8 cellular contexts compared by ENCODE assay signal in the genomic region with DNA sequence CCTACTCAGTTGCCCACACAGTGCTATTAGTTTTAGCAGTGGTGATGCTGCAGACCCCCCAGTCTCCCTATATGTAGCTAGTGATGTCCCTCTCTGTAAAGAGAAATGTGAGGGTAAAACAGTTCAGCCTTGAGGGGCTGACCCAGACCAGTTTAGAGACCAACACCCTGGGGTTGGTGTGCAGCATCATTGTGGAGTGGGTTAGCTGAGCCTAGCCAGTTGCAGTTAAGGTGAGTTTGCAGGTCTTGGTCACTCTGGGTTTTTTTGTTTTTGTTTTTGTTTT. TPM values are rescaled to one million over a fixed set of nuclear protein-coding genes. Genes with fewer than 3 reads are reported as not detected.
DNase-seq lines count a peak whose midpoint lies in the region; ATAC-seq and TF ChIP-seq lines count a peak whose summit lies in the region.

No MANE protein-coding gene starts in this region.

- H3K9me3 Mint-ChIP-seq in activated naive CD4-positive, alpha-beta T cell treated with anti-CD3 and anti-CD28 coated beads, Interleukin-2, amount 10 ng/mL, durations not matched to agents 7 days and 5 days, result no peaks in the 10 kb centered on the region
- H3K9me3 Mint-ChIP-seq in MCF 10A (ENCODE audit: unreplicated experiment), result no peaks in the 10 kb centered on the region

- intact Hi-C loops in MCF 10A (cut with micrococcal nuclease) (no loop called here), sciatic nerve (cut with DNase I) (no loop called here)

- peaks cover 8% of the 10 kb centered on the region for H3K79me1 ChIP-seq in mesendoderm (ENCODE audit: low read length)

- H2BK15ac ChIP-seq in mesendoderm (replicated peaks; ENCODE audit: low read depth), result no peak overlapping the region

- H3K4me1 Mint-ChIP-seq in activated naive CD4-positive, alpha-beta T cell treated with anti-CD3 and anti-CD28 coated beads, Interleukin-2, amount 10 ng/mL, durations not matched to agents 7 days and 5 days, result peaks cover 77% of the 10 kb centered on the region
- peaks cover 30% of the 10 kb centered on the region for H3K4me1 Mint-ChIP-seq in MCF 10A (ENCODE audit: insufficient read depth, unreplicated experiment)

- peaks cover 6% of the 10 kb centered on the region for H3K4me1 ChIP-seq in mesendoderm (ENCODE audit: control insufficient read depth, low read depth, low read length)
- H3K4me1 ChIP-seq in urinary bladder (ENCODE audit: insufficient read depth), result no peaks in the 10 kb centered on the region

- H3K36me3 ChIP-seq in mesendoderm (ENCODE audit: control insufficient read depth, insufficient read depth, low read length) (peaks cover 17% of the 10 kb centered on the region), urinary bladder (ENCODE audit: insufficient read depth) (no peaks in the 10 kb centered on the region)

- no peaks in the 10 kb centered on the region for H3K27me3 ChIP-seq in mesendoderm (ENCODE audit: insufficient read depth, low read length, poor library complexity)

- no peak overlapping the region for H4K8ac ChIP-seq in mesendoderm (ENCODE audit: low read depth, low read length)

- no peak overlapping the region for H2BK120ac ChIP-seq in mesendoderm (ENCODE audit: low read depth, low read length)

- H3K36me3 Mint-ChIP-seq in activated naive CD4-positive, alpha-beta T cell treated with anti-CD3 and anti-CD28 coated beads, Interleukin-2, amount 10 ng/mL, durations not matched to agents 7 days and 5 days, result peaks cover 63% of the 10 kb centered on the region
- H3K36me3 Mint-ChIP-seq in MCF 10A (ENCODE audit: insufficient read depth, unreplicated experiment), result peaks cover 72% of the 10 kb centered on the region

- DNase-seq in activated naive CD4-positive, alpha-beta T cell treated with anti-CD3 and anti-CD28 coated beads, Interleukin-2, amount 10 ng/mL, durations not matched to agents 7 days and 5 days, result peak; percentile 11
- no peak for DNase-seq in activated naive CD4-positive, alpha-beta T cell treated with anti-CD3 and anti-CD28 coated beads, Interleukin-2, amount 50 U/mL, for 16 hours
- DNase-seq in MCF 10A (ENCODE audit: unreplicated experiment) (no peak), mesendoderm (no peak), sciatic nerve (ENCODE audit: low spot score) (no peak), NCI-H748 (lab: John Stamatoyannopoulos, UW; ENCODE audit: unreplicated experiment) (no peak)

- peak overlapping the region; percentile 91 for H3K4me3 Mint-ChIP-seq in activated naive CD4-positive, alpha-beta T cell treated with anti-CD3 and anti-CD28 coated beads, Interleukin-2, amount 10 ng/mL, durations not matched to agents 7 days and 5 days
- H3K4me3 Mint-ChIP-seq in MCF 10A (ENCODE audit: unreplicated experiment), result peak overlapping the region; percentile 99

- H3K79me2 ChIP-seq in mesendoderm (ENCODE audit: control insufficient read depth, insufficient read depth, low read length), result peaks cover 34% of the 10 kb centered on the region

- CTCF ChIA-PET in activated naive CD4-positive, alpha-beta T cell treated with anti-CD3 and anti-CD28 coated beads, Interleukin-2, amount 10 ng/mL, durations not matched to agents 7 days and 5 days (lab: Charles Lee), result interaction anchor here (1.3 to 2.4 kb wide), 4 partner anchors 23 to 149 kb away, joined by 3 to 15 read pairs (median 8); partner anchors contain the start of gene RGL2
- CTCF ChIA-PET in MCF 10A (lab: Yijun Ruan, JAX), result interaction anchor here (0.7 to 2.9 kb wide), 4 partner anchors 12 to 191 kb away, joined by 3 to 18 read pairs (median 3); partner anchors contain the start of genes PFDN6 and WDR46

- no TSS peak for BruUV-seq in MCF 10A (replicated peaks; lab: Mats Ljungman, UMichigan)

- H3K27ac ChIP-seq in mesendoderm (ENCODE audit: low read depth, low read length) (peak overlapping the region; percentile 94), urinary bladder (ENCODE audit: low read depth) (peak overlapping the region; percentile 87)

- H3K9ac ChIP-seq in mesendoderm (ENCODE audit: low read length), result peak overlapping the region; percentile 100

- POLR2A ChIA-PET in MCF 10A (lab: Yijun Ruan, JAX), result interaction anchor here (0.6 to 5.6 kb wide), 14 partner anchors 12 to 1536 kb away, joined by 3 to 73 read pairs (median 8); partner anchors contain the start of genes MSH5, PFDN6, RGL2 and RING1

- no peak for TF ChIP-seq CTCF in MCF 10A (IDR thresholded peaks at IDR 0.05; ENCODE audit: unreplicated experiment)

- peak overlapping the region; percentile 94 for H3K56ac ChIP-seq in mesendoderm (ENCODE audit: low read length)

- ATAC-seq in sciatic nerve (no peak), GM21619 (IDR thresholded peaks at IDR 0.05; ENCODE audit: unreplicated experiment) (no peak)

- no peak overlapping the region for H3K23ac ChIP-seq in mesendoderm (ENCODE audit: low read length)

- no peak overlapping the region for H2AK5ac ChIP-seq in mesendoderm (ENCODE audit: low read length)

- H3K18ac ChIP-seq in mesendoderm (ENCODE audit: low read length), result no peak overlapping the region

- H4K5ac ChIP-seq in mesendoderm (ENCODE audit: low read length), result no peak overlapping the region

- H3K4me3 ChIP-seq in mesendoderm (ENCODE audit: low read length) (peak overlapping the region; percentile 46), urinary bladder (ENCODE audit: low read depth, low read length) (peak overlapping the region; percentile 58)

- no peak overlapping the region for H3K4ac ChIP-seq in mesendoderm (ENCODE audit: low read depth, low read length)

- H3K27me3 Mint-ChIP-seq in activated naive CD4-positive, alpha-beta T cell treated with anti-CD3 and anti-CD28 coated beads, Interleukin-2, amount 10 ng/mL, durations not matched to agents 7 days and 5 days, result peaks cover 4% of the 10 kb centered on the region
- no peaks in the 10 kb centered on the region for H3K27me3 Mint-ChIP-seq in MCF 10A (ENCODE audit: insufficient read depth, unreplicated experiment)

- peak overlapping the region; percentile 83 for H3K4me2 ChIP-seq in mesendoderm (ENCODE audit: low read length)

- H3K27ac Mint-ChIP-seq in activated naive CD4-positive, alpha-beta T cell treated with anti-CD3 and anti-CD28 coated beads, Interleukin-2, amount 10 ng/mL, durations not matched to agents 7 days and 5 days, result peak overlapping the region; percentile 92
- H3K27ac Mint-ChIP-seq in MCF 10A (ENCODE audit: low read depth, unreplicated experiment), result peak overlapping the region; percentile 80

- H2BK5ac ChIP-seq in mesendoderm (ENCODE audit: low read length), result peak overlapping the region; percentile 59

RNA-seq across cellular contexts. Expression of gene B3GALT4, which starts 0.4 kb away (rescaled TPM):
- total RNA-seq in MCF 10A (2022) (0.37 and 0.58 TPM in 2 replicates), urinary bladder (8.0 TPM), sciatic nerve (14.8 TPM)
- polyA plus RNA-seq in mesendoderm (2013, experiment 1 of 2), result 0.73 TPM
- 0.92 TPM for polyA plus RNA-seq in mesendoderm (2013, experiment 2 of 2)
- polyA plus RNA-seq in urinary bladder, result 19.3 TPM

RNA-seq across cellular contexts. Expression of gene RPS18, which starts 4.6 kb away (rescaled TPM):
- total RNA-seq in MCF 10A (2022) (4,063 and 4,680 TPM in 2 replicates), urinary bladder (3,033 TPM), sciatic nerve (1,733 TPM)
- 7,321 TPM for polyA plus RNA-seq in mesendoderm (2013, experiment 1 of 2)
- 7,202 TPM for polyA plus RNA-seq in mesendoderm (2013, experiment 2 of 2)
- 4,357 TPM for polyA plus RNA-seq in urinary bladder

RNA-seq across cellular contexts. Expression of gene VPS52, which starts 4.8 kb away (rescaled TPM):
- total RNA-seq in MCF 10A (2022) (47.8 and 49.7 TPM in 2 replicates), urinary bladder (32.4 TPM), sciatic nerve (50.0 TPM)
- polyA plus RNA-seq in mesendoderm (2013, experiment 1 of 2), result 39.9 TPM
- 39.6 TPM for polyA plus RNA-seq in mesendoderm (2013, experiment 2 of 2)
- 45.3 TPM for polyA plus RNA-seq in urinary bladder

RNA-seq across cellular contexts. Expression of gene WDR46, which starts 12.5 kb away (rescaled TPM):
- 53.1 and 57.0 TPM in 2 replicates for total RNA-seq in MCF 10A (2022)
- polyA plus RNA-seq in mesendoderm (2013, experiment 1 of 2), result 116 TPM
- polyA plus RNA-seq in mesendoderm (2013, experiment 2 of 2), result 117 TPM
- 29.7 TPM for total RNA-seq in urinary bladder
- polyA plus RNA-seq in urinary bladder, result 40.2 TPM
- 32.4 TPM for total RNA-seq in sciatic nerve

RNA-seq across cellular contexts. Expression of gene PFDN6, which starts 12.9 kb away (rescaled TPM):
- total RNA-seq in MCF 10A (2022), result 54.7 and 67.1 TPM in 2 replicates
- 82.0 TPM for polyA plus RNA-seq in mesendoderm (2013, experiment 1 of 2)
- polyA plus RNA-seq in mesendoderm (2013, experiment 2 of 2), result 81.7 TPM
- 24.3 TPM for total RNA-seq in urinary bladder
- 104 TPM for polyA plus RNA-seq in urinary bladder
- 27.1 TPM for total RNA-seq in sciatic nerve
